ENCODE assay signal across 21 cellular contexts in genomic region chr11:80505771-80506170, GRCh38.
"Had no signal": no experiment of that assay in that cellular context is flagged by ENCODE, and none has a peak within 500 bp of the region (broad histone marks: within the 10 kb centered on the region; RNA-seq: fewer than 3 reads in every experiment).

No MANE protein-coding gene starts in this region.

- H3K4me2 ChIP-seq: smooth muscle cell had no signal

- H3K27ac ChIP-seq: lower lobe of right lung, parathyroid adenoma, right lobe of liver, testis had no signal

- H3K4me1 ChIP-seq: lower lobe of right lung, parathyroid adenoma, right lobe of liver, testis had no signal

- H3K9me3 ChIP-seq: lower lobe of right lung, right lobe of liver, testis had no signal

- H3K27me3 ChIP-seq: right lobe of liver, testis had no signal

- H3K9ac ChIP-seq: parathyroid adenoma had no signal

- H3K27ac Mint-ChIP-seq: activated CD4-positive, alpha-beta T cell treated with anti-CD3 and anti-CD28 coated beads, Interleukin-2, amount 10 ng/mL, durations not matched to agents 24 days and 14 days; activated CD8-positive, alpha-beta T cell treated with anti-CD3 and anti-CD28 coated beads for 36 hours; activated naive CD8-positive, alpha-beta T cell treated with anti-CD3 and anti-CD28 coated beads, Interleukin-2, amount 10 ng/mL, durations not matched to agents 7 days and 5 days; activated T-helper 2 cell treated with anti-CD3 and anti-CD28 coated beads, Interferon-gamma antibody, Interleukin-2, Interleukin-4, amounts not matched to agents 10 μg/mL and 5 μg/mL and 100 μg/mL, durations not matched to agents 14 hours and 24 hours and 36 hours; natural killer cell; stimulated activated memory B cell treated with anti-CD40 and anti-IgM and Interleukin-4, amounts not matched to agents 10 μg/mL and 1 μg/mL and 100 μg/mL, for 72 hours; type B pancreatic cell had no signal

- H3K36me3 Mint-ChIP-seq: activated naive CD8-positive, alpha-beta T cell treated with anti-CD3 and anti-CD28 coated beads, Interleukin-2, amount 10 ng/mL, durations not matched to agents 7 days and 5 days; stimulated activated memory B cell treated with anti-CD40 and anti-IgM and Interleukin-4, amounts not matched to agents 10 μg/mL and 1 μg/mL and 100 μg/mL, for 72 hours; type B pancreatic cell had no signal

- H3K27me3 Mint-ChIP-seq: activated CD4-positive, alpha-beta T cell treated with anti-CD3 and anti-CD28 coated beads, Interleukin-2, amount 10 ng/mL, durations not matched to agents 24 days and 14 days; activated CD8-positive, alpha-beta T cell treated with anti-CD3 and anti-CD28 coated beads for 36 hours; activated naive CD8-positive, alpha-beta T cell treated with anti-CD3 and anti-CD28 coated beads, Interleukin-2, amount 10 ng/mL, durations not matched to agents 7 days and 5 days; stimulated activated memory B cell treated with anti-CD40 and anti-IgM and Interleukin-4, amounts not matched to agents 10 μg/mL and 1 μg/mL and 100 μg/mL, for 72 hours had no signal

- DNase-seq: activated CD4-positive, alpha-beta T cell treated with anti-CD3 and anti-CD28 coated beads, Interleukin-2, amount 10 ng/mL, durations not matched to agents 24 days and 14 days; activated CD8-positive, alpha-beta T cell treated with anti-CD3 and anti-CD28 coated beads for 36 hours; activated naive CD4-positive, alpha-beta T cell treated with Interleukin-2 at 50 U/mL for 16 hours; activated naive CD8-positive, alpha-beta T cell treated with anti-CD3 and anti-CD28 coated beads, Interleukin-2, amount 10 ng/mL, durations not matched to agents 7 days and 5 days; activated T-cell treated with anti-CD3 and anti-CD28 coated beads, Interleukin-2, amount 50 U/mL, for 1 hour; amygdala; erythroblast; foreskin melanocyte; glutamatergic neuron; hypothalamus; lower lobe of right lung; natural killer cell; right lobe of liver; stimulated activated CD4-positive, alpha-beta T cell treated with anti-CD3 and anti-CD28 coated beads, Interleukin-4, amount 100 ng/mL, for 24 hours; testis had no signal

- H3K4me1 Mint-ChIP-seq: activated CD4-positive, alpha-beta T cell treated with anti-CD3 and anti-CD28 coated beads, Interleukin-2, amount 10 ng/mL, durations not matched to agents 24 days and 14 days; activated naive CD8-positive, alpha-beta T cell treated with anti-CD3 and anti-CD28 coated beads, Interleukin-2, amount 10 ng/mL, durations not matched to agents 7 days and 5 days; natural killer cell; stimulated activated memory B cell treated with anti-CD40 and anti-IgM and Interleukin-4, amounts not matched to agents 10 μg/mL and 1 μg/mL and 100 μg/mL, for 72 hours had no signal

- ATAC-seq: activated CD8-positive, alpha-beta T cell treated with anti-CD3 and anti-CD28 coated beads for 36 hours; lower lobe of right lung; natural killer cell; right lobe of liver; stimulated activated memory B cell treated with anti-CD40 and anti-IgM and Interleukin-4, amounts not matched to agents 10 μg/mL and 1 μg/mL and 100 μg/mL, for 72 hours had no signal

- H3K4me3 Mint-ChIP-seq: activated CD4-positive, alpha-beta T cell treated with anti-CD3 and anti-CD28 coated beads, Interleukin-2, amount 10 ng/mL, durations not matched to agents 24 days and 14 days; activated CD8-positive, alpha-beta T cell treated with anti-CD3 and anti-CD28 coated beads for 36 hours; activated naive CD8-positive, alpha-beta T cell treated with anti-CD3 and anti-CD28 coated beads, Interleukin-2, amount 10 ng/mL, durations not matched to agents 7 days and 5 days; natural killer cell; stimulated activated memory B cell treated with anti-CD40 and anti-IgM and Interleukin-4, amounts not matched to agents 10 μg/mL and 1 μg/mL and 100 μg/mL, for 72 hours; type B pancreatic cell had no signal

- H3K36me3 ChIP-seq: lower lobe of right lung, right lobe of liver had no signal

- H3K4me3 ChIP-seq: lower lobe of right lung, right lobe of liver, smooth muscle cell, testis had no signal

- H3K79me2 ChIP-seq: parathyroid adenoma had no signal

- FAIRE-seq: keratinocyte had no signal

- H2AFZ ChIP-seq: parathyroid adenoma had no signal
